Comparison of ENCODE assay signal across 10 cellular contexts in the genomic region with DNA sequence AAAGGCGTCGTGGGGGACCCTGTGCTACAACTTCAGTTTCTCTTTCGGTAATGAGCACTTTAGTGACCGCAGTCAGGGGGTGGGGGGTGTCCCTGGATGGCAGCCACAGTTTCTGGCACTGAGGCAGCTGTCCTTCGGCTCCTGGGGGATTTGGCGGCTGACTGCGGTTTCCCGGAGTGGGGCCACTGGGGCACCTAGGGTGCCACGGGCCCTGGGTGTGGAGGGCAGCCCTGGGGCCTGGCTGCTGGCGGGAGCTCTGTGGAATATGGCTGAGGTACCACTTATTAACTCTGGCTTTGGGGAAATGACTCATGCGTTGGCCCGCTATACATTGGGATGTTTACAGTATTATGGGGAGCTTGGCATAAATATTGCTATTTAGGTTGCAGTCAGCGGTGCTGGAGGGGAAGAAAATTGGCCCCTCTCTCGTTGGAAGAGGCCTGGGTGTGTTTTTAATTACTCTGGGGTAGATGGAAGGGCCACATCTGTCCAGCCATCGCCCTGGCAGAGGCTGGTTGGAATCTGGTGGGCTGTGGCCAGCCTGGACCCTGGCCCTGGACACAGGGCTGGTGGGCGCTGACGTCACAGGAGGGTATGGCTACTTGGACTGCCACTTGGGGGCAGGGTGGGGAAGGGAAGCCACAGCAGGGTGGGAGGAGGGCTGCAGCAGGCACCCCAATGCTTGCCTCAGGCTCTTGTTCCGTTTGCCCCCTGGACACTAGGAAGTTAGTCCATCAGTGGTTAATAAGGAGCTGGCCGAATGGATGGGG. TPM values are rescaled to one million over a fixed set of nuclear protein-coding genes. Genes with fewer than 3 reads are reported as not detected.
DNase-seq lines count a peak whose midpoint lies in the region; ATAC-seq and TF ChIP-seq lines count a peak whose summit lies in the region.
"Had no signal": no experiment of that assay in that cellular context is flagged by ENCODE, and none has a peak within 500 bp of the region (broad histone marks: within the 10 kb centered on the region; RNA-seq: fewer than 3 reads in every experiment).

No MANE protein-coding gene starts in this region.

- TF ChIP-seq RAD21 in SK-N-SH (IDR thresholded peaks at IDR 0.05; ENCODE audit: low read length) = peak; percentile 41

- no peaks in the 10 kb centered on the region for H3K36me3 Mint-ChIP-seq in activated naive CD4-positive, alpha-beta T cell treated with anti-CD3 and anti-CD28 coated beads, Interleukin-2, amount 10 ng/mL, durations not matched to agents 7 days and 5 days
- H3K36me3 Mint-ChIP-seq in stimulated activated naive B cell treated with anti-CD40 and anti-IgM and Interleukin-4, amounts not matched to agents 10 μg/mL and 1 μg/mL and 100 μg/mL, for 72 hours = no peaks in the 10 kb centered on the region
- H3K36me3 Mint-ChIP-seq: activated naive CD8-positive, alpha-beta T cell treated with anti-CD3 and anti-CD28 coated beads, Interleukin-2, amount 10 ng/mL, durations not matched to agents 7 days and 5 days had no signal

- H3K4me1 Mint-ChIP-seq in activated naive CD4-positive, alpha-beta T cell treated with anti-CD3 and anti-CD28 coated beads, Interleukin-2, amount 10 ng/mL, durations not matched to agents 7 days and 5 days = peaks cover 5% of the 10 kb centered on the region
- H3K4me1 Mint-ChIP-seq in stimulated activated naive B cell treated with anti-CD40 and anti-IgM and Interleukin-4, amounts not matched to agents 10 μg/mL and 1 μg/mL and 100 μg/mL, for 72 hours = peaks cover 14 to 15% of the 10 kb centered on the region in 2 donors

- H3K9me3 Mint-ChIP-seq in activated naive CD4-positive, alpha-beta T cell treated with anti-CD3 and anti-CD28 coated beads, Interleukin-2, amount 10 ng/mL, durations not matched to agents 7 days and 5 days = no peaks in the 10 kb centered on the region
- H3K9me3 Mint-ChIP-seq in stimulated activated naive B cell treated with anti-CD40 and anti-IgM and Interleukin-4, amounts not matched to agents 10 μg/mL and 1 μg/mL and 100 μg/mL, for 72 hours = no peaks in the 10 kb centered on the region
- H3K9me3 Mint-ChIP-seq: activated naive CD8-positive, alpha-beta T cell treated with anti-CD3 and anti-CD28 coated beads, Interleukin-2, amount 10 ng/mL, durations not matched to agents 7 days and 5 days had no signal

- WGBS in SK-N-SH (ENCODE audit: low lambda C conversion rate) = 69% methylated on average over 9 of the region's 19 CpGs

- no peak overlapping the region for H3K27ac ChIP-seq in SK-N-SH (ENCODE audit: low read depth in 2 of 2, low read length in 1 of 2)

- peak; percentile 18; the same call in 1 of the 2 replicates for TF ChIP-seq CTCF in SK-N-SH (IDR thresholded peaks at IDR 0.05)
- TF ChIP-seq CTCF in fibroblast of pulmonary artery (IDR thresholded peaks at IDR 0.05; ENCODE audit: low read length, missing control alignments) = no peak

- TF ChIP-seq EP300 in SK-N-SH (IDR thresholded peaks at IDR 0.05; ENCODE audit: borderline replicate concordance in 1 of 2, low read depth in 1 of 2, low read length in 1 of 2) = no peak

- H4K20me1 ChIP-seq in SK-N-SH (ENCODE audit: insufficient read depth) = peaks cover 54% of the 10 kb centered on the region

- peak overlapping the region; percentile 67; the same call in 1 of the 2 replicates for H3K9ac ChIP-seq in SK-N-SH

- H3K79me2 ChIP-seq in SK-N-SH (ENCODE audit: insufficient read depth) = peaks cover 60% of the 10 kb centered on the region

- H3K4me1 ChIP-seq in SK-N-SH (ENCODE audit: control insufficient read depth in 1 of 2, insufficient read depth in 2 of 2, low read depth in 1 of 2, low read length in 1 of 2) = peaks cover 0 to 42% of the 10 kb centered on the region in 2 experiments; a peak in 1 of 4 replicates

- H3K4me3 ChIP-seq in SK-N-SH (ENCODE audit: low read depth in 2 of 2, low read length in 1 of 2) (peak overlapping the region; percentile 8 to 73; a peak in 3 of 4 replicates), fibroblast of pulmonary artery (replicated peaks; ENCODE audit: low read depth, low read length) (peak overlapping the region; percentile 54)

- POLR2A ChIA-PET in SK-N-SH (lab: Yijun Ruan, JAX) = no interaction called here

- no peaks in the 10 kb centered on the region for H3K27me3 ChIP-seq in SK-N-SH (ENCODE audit: insufficient read depth)

- H3K9me3 ChIP-seq in SK-N-SH = no peaks in the 10 kb centered on the region

- ATAC-seq in stimulated activated naive B cell treated with anti-CD40 and anti-IgM and Interleukin-4, amounts not matched to agents 10 μg/mL and 1 μg/mL and 100 μg/mL, for 72 hours (replicated peaks) = peak; percentile 33 to 64
- no peak for ATAC-seq in HG02870 (IDR thresholded peaks at IDR 0.05; ENCODE audit: unreplicated experiment)
- ATAC-seq in HG03439 (IDR thresholded peaks at IDR 0.05; ENCODE audit: unreplicated experiment) = no peak

- H3K4me3 Mint-ChIP-seq in activated naive CD4-positive, alpha-beta T cell treated with anti-CD3 and anti-CD28 coated beads, Interleukin-2, amount 10 ng/mL, durations not matched to agents 7 days and 5 days = no peak overlapping the region
- H3K4me3 Mint-ChIP-seq in stimulated activated naive B cell treated with anti-CD40 and anti-IgM and Interleukin-4, amounts not matched to agents 10 μg/mL and 1 μg/mL and 100 μg/mL, for 72 hours = no peak overlapping the region

- no peaks in the 10 kb centered on the region for H3F3A ChIP-seq in SK-N-SH (replicated peaks; ENCODE audit: insufficient read depth)

- peaks cover 73% of the 10 kb centered on the region for H3K27me3 Mint-ChIP-seq in activated naive CD4-positive, alpha-beta T cell treated with anti-CD3 and anti-CD28 coated beads, Interleukin-2, amount 10 ng/mL, durations not matched to agents 7 days and 5 days
- H3K27me3 Mint-ChIP-seq in stimulated activated naive B cell treated with anti-CD40 and anti-IgM and Interleukin-4, amounts not matched to agents 10 μg/mL and 1 μg/mL and 100 μg/mL, for 72 hours = peaks cover 64 to 76% of the 10 kb centered on the region in 2 donors

- H3K4me2 ChIP-seq in SK-N-SH = peak overlapping the region; percentile 89

- CTCF ChIA-PET in activated naive CD4-positive, alpha-beta T cell treated with anti-CD3 and anti-CD28 coated beads, Interleukin-2, amount 10 ng/mL, durations not matched to agents 7 days and 5 days (lab: Charles Lee) = interaction anchor here (1.1 kb wide), 1 partner anchor 8 kb away, joined by 4 read pairs; no protein-coding TSS in a partner anchor
- CTCF ChIA-PET in SK-N-SH (lab: Yijun Ruan, JAX) = interaction anchor here (0.9 to 4.0 kb wide), 8 partner anchors 9 to 218 kb away, joined by 3 to 20 read pairs (median 4); no protein-coding TSS in a partner anchor

- DNase-seq in activated naive CD4-positive, alpha-beta T cell treated with Interleukin-2 at 50 U/mL for 16 hours = peak; percentile 69
- no peak for DNase-seq in activated naive CD4-positive, alpha-beta T cell treated with anti-CD3 and anti-CD28 coated beads, Interleukin-2, amount 10 ng/mL, durations not matched to agents 7 days and 5 days
- DNase-seq in SK-N-SH = peak; percentile 68
- DNase-seq in fibroblast of pulmonary artery (ENCODE audit: low read depth) = peak; percentile 22
- DNase-seq in stimulated activated naive B cell treated with anti-CD40 and anti-IgM and Interleukin-4, amounts not matched to agents 10 μg/mL and 1 μg/mL and 100 μg/mL, for 72 hours = peak; percentile 14
- no peak for DNase-seq in T-helper 1 cell
- DNase-seq: activated naive CD8-positive, alpha-beta T cell treated with anti-CD3 and anti-CD28 coated beads, Interleukin-2, amount 10 ng/mL, durations not matched to agents 7 days and 5 days; islet precursor cell had no signal

- H3K27ac Mint-ChIP-seq in activated naive CD4-positive, alpha-beta T cell treated with anti-CD3 and anti-CD28 coated beads, Interleukin-2, amount 10 ng/mL, durations not matched to agents 7 days and 5 days = no peak overlapping the region
- no peak overlapping the region for H3K27ac Mint-ChIP-seq in stimulated activated naive B cell treated with anti-CD40 and anti-IgM and Interleukin-4, amounts not matched to agents 10 μg/mL and 1 μg/mL and 100 μg/mL, for 72 hours
- H3K27ac Mint-ChIP-seq: activated naive CD8-positive, alpha-beta T cell treated with anti-CD3 and anti-CD28 coated beads, Interleukin-2, amount 10 ng/mL, durations not matched to agents 7 days and 5 days had no signal

- no peak overlapping the region for H2AFZ ChIP-seq in SK-N-SH (ENCODE audit: low read depth)

- no peaks in the 10 kb centered on the region for H3K9me2 ChIP-seq in SK-N-SH

- no peaks in the 10 kb centered on the region for H3K36me3 ChIP-seq in SK-N-SH (replicated peaks in 1 of 2; ENCODE audit: control insufficient read depth in 1 of 2, insufficient read depth in 2 of 2, low read length in 1 of 2)

TF ChIP-seq in SK-N-SH, 30 proteins besides CTCF, POLR2A, EP300 and RAD21:
- TF ChIP-seq NFIC (IDR thresholded peaks at IDR 0.05; ENCODE audit: borderline replicate concordance) (peak; percentile 39; the same call in 1 of the 2 replicates), TCF12 (IDR thresholded peaks at IDR 0.05) (peak; percentile 40), MEF2A (IDR thresholded peaks at IDR 0.05; ENCODE audit: borderline replicate concordance, low read depth) (no peak), FOSL2 (IDR thresholded peaks at IDR 0.05; ENCODE audit: borderline replicate concordance, low read depth) (peak; percentile 23; the same call in 1 of the 2 replicates)
- TF ChIP-seq, protein P1, sequence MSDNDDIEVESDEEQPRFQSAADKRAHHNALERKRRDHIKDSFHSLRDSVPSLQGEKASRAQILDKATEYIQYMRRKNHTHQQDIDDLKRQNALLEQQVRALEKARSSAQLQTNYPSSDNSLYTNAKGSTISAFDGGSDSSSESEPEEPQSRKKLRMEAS (IDR thresholded peaks at IDR 0.05; ENCODE audit: low read depth) = no peak

RNA-seq across cellular contexts. Expression of a gene that starts 2.0 kb away (rescaled TPM):
- polyA plus RNA-seq in SK-N-SH (2012; rRNA removed) = 18.6 and 25.2 TPM in 2 replicates
- 9.1 and 15.3 TPM in 2 replicates for polyA plus RNA-seq in SK-N-SH (2012; cell fraction: cytosol; rRNA removed)
- 11.5 and 14.4 TPM in 2 replicates for polyA plus RNA-seq in SK-N-SH (2012; cell fraction: nucleus; rRNA removed)

RNA-seq across cellular contexts. Expression of a gene that starts 59.7 kb away (rescaled TPM):
- not detected in 2 replicates for polyA plus RNA-seq in SK-N-SH (2012; rRNA removed)
- not detected in 2 replicates for polyA plus RNA-seq in SK-N-SH (2012; cell fraction: cytosol; rRNA removed)
- not detected in 2 replicates for polyA plus RNA-seq in SK-N-SH (2012; cell fraction: nucleus; rRNA removed)

Comparison
In these comparisons a context has a peak if more than half of its experiments do, and no peak if none do; other contexts are left out.
1. DNase-seq: peak in activated naive CD4-positive, alpha-beta T cell treated with Interleukin-2 at 50 U/mL for 16 hours (single experiment), SK-N-SH (single experiment), fibroblast of pulmonary artery (single experiment) and stimulated activated naive B cell treated with anti-CD40 and anti-IgM and Interleukin-4, amounts not matched to agents 10 μg/mL and 1 μg/mL and 100 μg/mL, for 72 hours (single experiment); none in activated naive CD4-positive, alpha-beta T cell treated with anti-CD3 and anti-CD28 coated beads, Interleukin-2, amount 10 ng/mL, durations not matched to agents 7 days and 5 days (single experiment) and T-helper 1 cell (0 of 5).
2. ATAC-seq: peak in stimulated activated naive B cell treated with anti-CD40 and anti-IgM and Interleukin-4, amounts not matched to agents 10 μg/mL and 1 μg/mL and 100 μg/mL, for 72 hours (2 of 2); none in HG02870 (single experiment) and HG03439 (single experiment).